ENCODE assay signal across 12 cellular contexts in genomic region chr17:77322284-77322533, GRCh38.
DNase-seq lines count a peak whose midpoint lies in the region; ATAC-seq and TF ChIP-seq lines count a peak whose summit lies in the region.
"Had no signal": no experiment of that assay in that cellular context is flagged by ENCODE, and none has a peak within 500 bp of the region (broad histone marks: within the 10 kb centered on the region; RNA-seq: fewer than 3 reads in every experiment).

No MANE protein-coding gene starts in this region.

- H3K4me1 ChIP-seq in heart left ventricle, result peaks cover 6 to 81% (median 44%) of the 10 kb centered on the region in 12 donors
- H3K4me1 ChIP-seq in mucosa of stomach (ENCODE audit: control insufficient read depth, insufficient read depth, low read length), result peaks cover 87% of the 10 kb centered on the region
- peaks cover 70 to 81% (median 72%) of the 10 kb centered on the region in 4 donors for H3K4me1 ChIP-seq in upper lobe of left lung

- BruUV-seq in MCF 10A (replicated peaks; lab: Mats Ljungman, UMichigan), result no TSS peak

- peak overlapping the region; percentile 95 for H3K27ac Mint-ChIP-seq in MCF 10A (ENCODE audit: low read depth, unreplicated experiment)
- no peak overlapping the region for H3K27ac Mint-ChIP-seq in activated CD4-positive, alpha-beta memory T cell treated with anti-CD3 and anti-CD28 coated beads, Interleukin-2, amount 10 ng/mL, durations not matched to agents 7 days and 5 days

- H3K36me3 Mint-ChIP-seq in MCF 10A (ENCODE audit: insufficient read depth, unreplicated experiment), result peaks cover 44% of the 10 kb centered on the region
- H3K36me3 Mint-ChIP-seq in activated CD4-positive, alpha-beta memory T cell treated with anti-CD3 and anti-CD28 coated beads, Interleukin-2, amount 10 ng/mL, durations not matched to agents 7 days and 5 days (ENCODE audit: low read depth), result no peaks in the 10 kb centered on the region

- H3K27me3 ChIP-seq in heart left ventricle (no peaks in the 10 kb centered on the region), mucosa of stomach (ENCODE audit: control insufficient read depth, insufficient read depth, low read length) (no peaks in the 10 kb centered on the region), upper lobe of left lung (no peaks in the 10 kb centered on the region)

- intact Hi-C loops in heart left ventricle (cut with DNase I), result no loop called here
- intact Hi-C loops in Right ventricle myocardium superior (cut with DNase I), result no loop called here
- intact Hi-C loops in MCF 10A (cut with micrococcal nuclease), result no loop called here

- TF ChIP-seq EP300 in upper lobe of left lung (IDR thresholded peaks at IDR 0.05), result no peak

- no peaks in the 10 kb centered on the region for H3K9me3 Mint-ChIP-seq in MCF 10A (ENCODE audit: unreplicated experiment)
- no peaks in the 10 kb centered on the region for H3K9me3 Mint-ChIP-seq in activated CD4-positive, alpha-beta memory T cell treated with anti-CD3 and anti-CD28 coated beads, Interleukin-2, amount 10 ng/mL, durations not matched to agents 7 days and 5 days

- H3K4me3 Mint-ChIP-seq in MCF 10A (ENCODE audit: unreplicated experiment), result peak overlapping the region; percentile 88
- H3K4me3 Mint-ChIP-seq in activated CD4-positive, alpha-beta memory T cell treated with anti-CD3 and anti-CD28 coated beads, Interleukin-2, amount 10 ng/mL, durations not matched to agents 7 days and 5 days, result no peak overlapping the region

- WGBS in heart left ventricle, 4 donors, result 56 to 71% (median 58%) methylated on average over 7 to 8 of the region's 8 CpGs
- 48 to 62% methylated on average over 8 of the region's 8 CpGs for WGBS in upper lobe of left lung, 2 donors

- H3K36me3 ChIP-seq in heart left ventricle, result no peaks in the 10 kb centered on the region
- no peaks in the 10 kb centered on the region for H3K36me3 ChIP-seq in mucosa of stomach (ENCODE audit: control insufficient read depth, insufficient read depth, low read length)
- no peaks in the 10 kb centered on the region for H3K36me3 ChIP-seq in upper lobe of left lung

- H3K4me1 Mint-ChIP-seq in MCF 10A (ENCODE audit: insufficient read depth, unreplicated experiment), result peaks cover 60% of the 10 kb centered on the region
- peaks cover 59% of the 10 kb centered on the region for H3K4me1 Mint-ChIP-seq in activated CD4-positive, alpha-beta memory T cell treated with anti-CD3 and anti-CD28 coated beads, Interleukin-2, amount 10 ng/mL, durations not matched to agents 7 days and 5 days

- TF ChIP-seq CTCF in heart left ventricle (IDR thresholded peaks at IDR 0.05) (no peak), MCF 10A (IDR thresholded peaks at IDR 0.05; ENCODE audit: unreplicated experiment) (no peak), upper lobe of left lung (IDR thresholded peaks at IDR 0.05) (no peak)

- no peaks in the 10 kb centered on the region for H3K9me3 ChIP-seq in heart left ventricle
- H3K9me3 ChIP-seq in mucosa of stomach (ENCODE audit: control insufficient read depth, low read length), result no peaks in the 10 kb centered on the region
- no peaks in the 10 kb centered on the region for H3K9me3 ChIP-seq in upper lobe of left lung

- POLR2A ChIA-PET in MCF 10A (lab: Yijun Ruan, JAX), result interaction anchor here (0.7 to 7.6 kb wide), 18 partner anchors 9 to 806 kb away, joined by 3 to 443 read pairs (median 4); partner anchors contain the start of gene TMC6
- POLR2A ChIA-PET in activated CD4-positive, alpha-beta memory T cell treated with anti-CD3 and anti-CD28 coated beads, Interleukin-2, amount 10 ng/mL, durations not matched to agents 7 days and 5 days (lab: Charles Lee), result no interaction called here

- peak overlapping the region; percentile 74 for H3K9ac ChIP-seq in mucosa of stomach (ENCODE audit: low read length)

- TF ChIP-seq POLR2A in heart left ventricle (IDR thresholded peaks at IDR 0.05) (no peak), upper lobe of left lung (IDR thresholded peaks at IDR 0.05) (no peak)

- CTCF ChIA-PET in MCF 10A (lab: Yijun Ruan, JAX), result interaction anchor here (0.6 to 1.8 kb wide), 4 partner anchors 37 to 107 kb away, joined by 3 to 7 read pairs (median 4); no protein-coding TSS in a partner anchor
- CTCF ChIA-PET in activated CD4-positive, alpha-beta memory T cell treated with anti-CD3 and anti-CD28 coated beads, Interleukin-2, amount 10 ng/mL, durations not matched to agents 7 days and 5 days (lab: Charles Lee), result no interaction called here

- ATAC-seq in heart left ventricle (no peak), Right ventricle myocardium superior (ENCODE audit: poor library complexity) (no peak), upper lobe of left lung (ENCODE audit: low FRiP score in 2 of 2) (no peak)

- H3K27me3 Mint-ChIP-seq in MCF 10A (ENCODE audit: insufficient read depth, unreplicated experiment), result no peaks in the 10 kb centered on the region
- no peaks in the 10 kb centered on the region for H3K27me3 Mint-ChIP-seq in activated CD4-positive, alpha-beta memory T cell treated with anti-CD3 and anti-CD28 coated beads, Interleukin-2, amount 10 ng/mL, durations not matched to agents 7 days and 5 days

- DNase-seq in heart left ventricle, result no peak
- no peak for DNase-seq in Right ventricle myocardium superior
- no peak for DNase-seq in MCF 10A (ENCODE audit: unreplicated experiment)
- DNase-seq in upper lobe of left lung, result no peak
- no peak for DNase-seq in GDM1 (lab: John Stamatoyannopoulos, UW)
- DNase-seq in activated CD4-positive, alpha-beta memory T cell treated with anti-CD3 and anti-CD28 coated beads, Interleukin-2, amount 10 ng/mL, durations not matched to agents 7 days and 5 days, result no peak
- DNase-seq in MV-4-11 (lab: John Stamatoyannopoulos, UW), result no peak
- DNase-seq: activated CD4-positive, alpha-beta T cell treated with anti-CD3 and anti-CD28 coated beads for 1 hour; dermis blood vessel endothelial cell; NCI-H2227 treated with DMSO at 0.1 percent for 48 hours had no signal

- peak overlapping the region; percentile 37 to 90 (median 82) for H3K27ac ChIP-seq in heart left ventricle
- peak overlapping the region; percentile 81 to 90 (median 86) for H3K27ac ChIP-seq in upper lobe of left lung
- H3K27ac ChIP-seq: C4-2B had no signal

- H3K4me3 ChIP-seq in heart left ventricle (peak overlapping the region in 6 of 12 donors; percentile 5 to 56 (median 26)), mucosa of stomach (ENCODE audit: low read length) (no peak overlapping the region), upper lobe of left lung (peak overlapping the region in 3 of 4 donors; percentile 11 to 59 (median 23))
